In the genomic region with DNA sequence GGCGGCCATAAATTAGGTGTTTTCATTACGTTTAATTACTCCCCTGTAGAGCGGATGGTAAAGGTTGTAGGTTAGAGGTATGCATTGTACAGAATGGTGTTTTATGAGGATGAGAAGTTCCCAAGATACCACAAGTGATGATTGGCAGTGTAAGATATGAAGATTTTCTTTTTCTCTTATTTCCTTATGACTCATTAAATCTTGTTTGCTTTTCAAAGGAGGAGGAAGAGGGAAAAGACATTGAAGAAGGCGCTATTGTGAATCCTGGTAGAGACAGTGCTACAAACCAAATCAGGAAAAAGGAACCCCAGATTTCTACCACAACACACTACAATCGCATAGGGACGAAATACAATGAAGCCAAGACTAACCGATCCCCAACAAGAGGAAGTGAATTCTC, we compare ENCODE assay signal across 28 cellular contexts.
"Had no signal": no experiment of that assay in that cellular context is flagged by ENCODE, and none has a peak within 500 bp of the region (broad histone marks: within the 10 kb centered on the region; RNA-seq: fewer than 3 reads in every experiment).

No MANE protein-coding gene starts in this region.

- H3K27ac ChIP-seq: neural progenitor cell, ovary, parathyroid adenoma, psoas muscle, right lobe of liver, sigmoid colon, stomach, thoracic aorta, thyroid gland, tibial nerve, upper lobe of left lung, uterus had no signal

- ATAC-seq: naive thymus-derived CD4-positive, alpha-beta T cell; natural killer cell; psoas muscle; right cardiac atrium; right lobe of liver; stimulated activated memory B cell treated with anti-CD40 and anti-IgM and Interleukin-4, amounts not matched to agents 10 μg/mL and 1 μg/mL and 100 μg/mL, for 72 hours had no signal

- H2AFZ ChIP-seq: neural progenitor cell, parathyroid adenoma had no signal

- H3K9me3 Mint-ChIP-seq: nephron; neural progenitor cell; stimulated activated memory B cell treated with anti-CD40 and anti-IgM and Interleukin-4, amounts not matched to agents 10 μg/mL and 1 μg/mL and 100 μg/mL, for 72 hours had no signal

- DNase-seq: naive thymus-derived CD4-positive, alpha-beta T cell; natural killer cell; occipital lobe; ovary; posterior cingulate gyrus; psoas muscle; right cardiac atrium; right lobe of liver; sigmoid colon; small intestine; stimulated activated CD4-positive, alpha-beta T cell treated with anti-CD3 and anti-CD28 coated beads, Interleukin-15, amount 100 ng/mL, for 24 hours; stimulated activated CD4-positive, alpha-beta T cell treated with anti-CD3 and anti-CD28 coated beads, Interleukin-4, amount 100 ng/mL, for 1 hour; stimulated activated CD4-positive, alpha-beta T cell treated with anti-CD3 and anti-CD28 coated beads, Interleukin-4, amount 100 ng/mL, for 4 hours; stimulated activated CD8-positive, alpha-beta memory T cell treated with anti-CD3 and anti-CD28 coated beads, Interleukin-4, amount 100 ng/mL, for 48 hours; stimulated activated naive CD4-positive, alpha-beta T cell treated with Interleukin-2 at 50 U/mL for 16 hours; stomach; thyroid gland; trophoblast cell; upper lobe of left lung; uterus had no signal

- H3K9ac ChIP-seq: neural progenitor cell, parathyroid adenoma had no signal

- H3K27me3 Mint-ChIP-seq: progenitor cell of endocrine pancreas; stimulated activated memory B cell treated with anti-CD40 and anti-IgM and Interleukin-4, amounts not matched to agents 10 μg/mL and 1 μg/mL and 100 μg/mL, for 72 hours; stimulated activated naive CD8-positive, alpha-beta T cell treated with anti-CD3 and anti-CD28 coated beads, Interleukin-15, Interleukin-2, amounts not matched to agents 100 ng/mL and 50 ng/mL, for 24 hours had no signal

- H3K79me2 ChIP-seq: parathyroid adenoma had no signal

- H3K36me3 ChIP-seq: ovary, right lobe of liver, sigmoid colon, thoracic aorta, thyroid gland, upper lobe of left lung, uterus had no signal

- H3K27me3 ChIP-seq: neural progenitor cell, ovary, right lobe of liver, sigmoid colon, stomach, thyroid gland, tibial nerve, upper lobe of left lung, uterus had no signal

- H3K27ac Mint-ChIP-seq: naive thymus-derived CD4-positive, alpha-beta T cell; natural killer cell; nephron; neural progenitor cell; progenitor cell of endocrine pancreas; stimulated activated memory B cell treated with anti-CD40 and anti-IgM and Interleukin-4, amounts not matched to agents 10 μg/mL and 1 μg/mL and 100 μg/mL, for 72 hours; stimulated activated naive CD8-positive, alpha-beta T cell treated with anti-CD3 and anti-CD28 coated beads, Interleukin-15, Interleukin-2, amounts not matched to agents 100 ng/mL and 50 ng/mL, for 24 hours had no signal

- H3K9me3 ChIP-seq: ovary, psoas muscle, right lobe of liver, sigmoid colon, stomach, thoracic aorta, thyroid gland, tibial nerve, upper lobe of left lung, uterus had no signal

- H3K4me2 ChIP-seq: neural progenitor cell had no signal

- H3K4me1 ChIP-seq: neural progenitor cell, parathyroid adenoma, psoas muscle, right lobe of liver, sigmoid colon, stomach, thyroid gland, tibial nerve, upper lobe of left lung, uterus had no signal

- H3K4me3 Mint-ChIP-seq: naive thymus-derived CD4-positive, alpha-beta T cell; natural killer cell; nephron; neural progenitor cell; stimulated activated memory B cell treated with anti-CD40 and anti-IgM and Interleukin-4, amounts not matched to agents 10 μg/mL and 1 μg/mL and 100 μg/mL, for 72 hours; stimulated activated naive CD8-positive, alpha-beta T cell treated with anti-CD3 and anti-CD28 coated beads, Interleukin-15, Interleukin-2, amounts not matched to agents 100 ng/mL and 50 ng/mL, for 24 hours had no signal

- H3K4me3 ChIP-seq: neural progenitor cell, ovary, psoas muscle, right lobe of liver, sigmoid colon, stomach, thoracic aorta, thyroid gland, tibial nerve, upper lobe of left lung, uterus had no signal

- H3K36me3 Mint-ChIP-seq: naive thymus-derived CD4-positive, alpha-beta T cell; natural killer cell; stimulated activated memory B cell treated with anti-CD40 and anti-IgM and Interleukin-4, amounts not matched to agents 10 μg/mL and 1 μg/mL and 100 μg/mL, for 72 hours had no signal

- H3K4me1 Mint-ChIP-seq: naive thymus-derived CD4-positive, alpha-beta T cell; natural killer cell; nephron; neural progenitor cell; stimulated activated memory B cell treated with anti-CD40 and anti-IgM and Interleukin-4, amounts not matched to agents 10 μg/mL and 1 μg/mL and 100 μg/mL, for 72 hours had no signal
